In genomic region chr20:50385733-50386640, GRCh38 we compare ENCODE assay signal across 9 cellular contexts.
DNase-seq lines count a peak whose midpoint lies in the region; ATAC-seq lines count a peak whose summit lies in the region.
"Had no signal": no experiment of that assay in that cellular context is flagged by ENCODE, and none has a peak within 500 bp of the region (broad histone marks: within the 10 kb centered on the region; RNA-seq: fewer than 3 reads in every experiment).

No MANE protein-coding gene starts in this region.

- DNase-seq in KG1 (lab: John Stamatoyannopoulos, UW) (peak; percentile 61), SK-N-DZ (ENCODE audit: low spot score) (no peak), cerebellum (ENCODE audit: low spot score) (no peak)
- DNase-seq in activated CD8-positive, alpha-beta memory T cell treated with anti-CD3 and anti-CD28 coated beads for 1 hour (ENCODE audit: extremely low read depth in 1 of 2, low read depth in 1 of 2), result peak; percentile 16 to 35
- DNase-seq in effector CD4-positive, alpha-beta T cell, result peak; percentile 37
- peak; percentile 75 for DNase-seq in stimulated activated CD8-positive, alpha-beta memory T cell treated with anti-CD3 and anti-CD28 coated beads, Interleukin-4, amount 100 ng/mL, for 48 hours
- DNase-seq: NCI-H1930 had no signal

- ATAC-seq in HG03175 (IDR thresholded peaks at IDR 0.05; ENCODE audit: unreplicated experiment), result no peak
- ATAC-seq in HG03139 (IDR thresholded peaks at IDR 0.05; ENCODE audit: unreplicated experiment), result no peak

Comparison
In these comparisons a context has a peak if more than half of its experiments do, and no peak if none do; other contexts are left out.
1. DNase-seq: peak in KG1 (single experiment), activated CD8-positive, alpha-beta memory T cell treated with anti-CD3 and anti-CD28 coated beads for 1 hour (2 of 2), effector CD4-positive, alpha-beta T cell (single experiment) and stimulated activated CD8-positive, alpha-beta memory T cell treated with anti-CD3 and anti-CD28 coated beads, Interleukin-4, amount 100 ng/mL, for 48 hours (single experiment); none in SK-N-DZ (single experiment) and cerebellum (single experiment).